1 cellular context compared by ENCODE assay signal in genomic region chr14:70871863-70872677, GRCh38.
A peak's percentile ranks its signal among the peaks of the same experiment; 100 is the strongest.
TF ChIP-seq lines count a peak whose summit lies in the region.

No MANE protein-coding gene starts in this region.

TF ChIP-seq in GM12878, 131 proteins besides CTCF, POLR2A, EP300 and RAD21 (continued from another document and continues in another):
- peak; percentile 22 to 72; a peak in 2 of 4 replicates for TF ChIP-seq BHLHE40 (IDR thresholded peaks at IDR 0.05; ENCODE audit: borderline replicate concordance in 1 of 2, low read depth in 2 of 2, low read length in 1 of 2)
- TF ChIP-seq MTA2 (IDR thresholded peaks at IDR 0.05; ENCODE audit: low read depth), result peak; percentile 22; the same call in 1 of the 2 replicates
- no peak for TF ChIP-seq ZNF622 (IDR thresholded peaks at IDR 0.05)
- TF ChIP-seq ASH2L (IDR thresholded peaks at IDR 0.05; ENCODE audit: borderline replicate concordance, low read depth), result no peak
- TF ChIP-seq ZNF207 (IDR thresholded peaks at IDR 0.05; ENCODE audit: borderline replicate concordance), result no peak
- TF ChIP-seq E4F1 (IDR thresholded peaks at IDR 0.05; ENCODE audit: borderline replicate concordance, partially characterized antibody), result no peak
- TF ChIP-seq ZBTB4 (CRISPR knock-in tag; IDR thresholded peaks at IDR 0.05), result peak; percentile 43; the same call in 1 of the 2 replicates
- TF ChIP-seq RB1 (IDR thresholded peaks at IDR 0.05; ENCODE audit: borderline replicate concordance), result no peak
- no peak for TF ChIP-seq KLF5 (IDR thresholded peaks at IDR 0.05; ENCODE audit: partially characterized antibody)
- no peak; the same call in 1 of the 2 replicates for TF ChIP-seq SMC3 (IDR thresholded peaks at IDR 0.05; ENCODE audit: borderline replicate concordance, low read length)
- no peak for TF ChIP-seq CBFB (IDR thresholded peaks at IDR 0.05; ENCODE audit: low read depth)
- no peak for TF ChIP-seq PAX8 (IDR thresholded peaks at IDR 0.05)
- TF ChIP-seq RUNX3 (IDR thresholded peaks at IDR 0.05; ENCODE audit: low read length), result peak; percentile 25
- TF ChIP-seq EED (IDR thresholded peaks at IDR 0.05; ENCODE audit: low read depth), result peak; percentile 69
- no peak for TF ChIP-seq HDAC2 (IDR thresholded peaks at IDR 0.05)
- TF ChIP-seq CUX1 (IDR thresholded peaks at IDR 0.05; ENCODE audit: insufficient replicate concordance, low read depth, low read length), result no peak
- TF ChIP-seq BCL11A (IDR thresholded peaks at IDR 0.05; ENCODE audit: low read depth, low read length), result no peak
- TF ChIP-seq STAT1 (conservative IDR thresholded peaks at IDR 0.05), result no peak
- no peak for TF ChIP-seq NFYA (IDR thresholded peaks at IDR 0.05; ENCODE audit: borderline replicate concordance, low read depth, low read length)
- TF ChIP-seq ZBTB33 (IDR thresholded peaks at IDR 0.05), result no peak
- TF ChIP-seq TBL1XR1 (IDR thresholded peaks at IDR 0.05; ENCODE audit: low read depth, low read length), result no peak
- no peak for TF ChIP-seq ZBED1 (IDR thresholded peaks at IDR 0.05; ENCODE audit: borderline replicate concordance)
- no peak for TF ChIP-seq NFXL1 (IDR thresholded peaks at IDR 0.05; ENCODE audit: borderline replicate concordance)
- TF ChIP-seq ZNF274 (IDR thresholded peaks at IDR 0.05; ENCODE audit: insufficient read depth, insufficient read length), result no peak
- peak; percentile 40 for TF ChIP-seq PBX3 (IDR thresholded peaks at IDR 0.05; ENCODE audit: insufficient replicate concordance, low read depth, low read length)
- peak; percentile 17 for TF ChIP-seq RELA (IDR thresholded peaks at IDR 0.05; ENCODE audit: borderline replicate concordance, partially characterized antibody)
- TF ChIP-seq PAX5 (IDR thresholded peaks at IDR 0.05; ENCODE audit: borderline replicate concordance, low read depth, low read length), result no peak
- no peak for TF ChIP-seq PRDM15 (CRISPR knock-in tag; IDR thresholded peaks at IDR 0.05)
- TF ChIP-seq MEF2B (IDR thresholded peaks at IDR 0.05; ENCODE audit: partially characterized antibody, poor library complexity, severe bottlenecking), result peak; percentile 29
- peak; percentile 52 for TF ChIP-seq USF1 (IDR thresholded peaks at IDR 0.05; ENCODE audit: borderline replicate concordance, extremely low read length, insufficient read depth, low read depth, low read length)
- no peak for TF ChIP-seq MEF2A (IDR thresholded peaks at IDR 0.05; ENCODE audit: insufficient read depth, low read depth, low read length)
- no peak; the same call in 1 of the 2 replicates for TF ChIP-seq CREM (IDR thresholded peaks at IDR 0.05; ENCODE audit: low read depth)
- TF ChIP-seq ELK1 (IDR thresholded peaks at IDR 0.05; ENCODE audit: low read depth, low read length), result no peak
- no peak for TF ChIP-seq TAF1 (IDR thresholded peaks at IDR 0.05; ENCODE audit: borderline replicate concordance, low read depth, low read length)
- no peak for TF ChIP-seq BRCA1 (IDR thresholded peaks at IDR 0.05; ENCODE audit: low read depth, low read length)
- peak; percentile 48; the same call in 1 of the 2 replicates for TF ChIP-seq MAX (IDR thresholded peaks at IDR 0.05; ENCODE audit: low read depth, low read length)
- no peak for TF ChIP-seq MYB (IDR thresholded peaks at IDR 0.05; ENCODE audit: borderline replicate concordance, low read depth, low read length)
- no peak; the same call in 1 of the 2 replicates for TF ChIP-seq CHD2 (IDR thresholded peaks at IDR 0.05; ENCODE audit: borderline replicate concordance, low read depth, low read length)
